Comparison of ENCODE assay signal across 10 cellular contexts in genomic region chr22:26642465-26643367, GRCh38. TPM values are rescaled to one million over a fixed set of nuclear protein-coding genes. Genes with fewer than 3 reads are reported as not detected.
DNase-seq lines count a peak whose midpoint lies in the region; ATAC-seq and TF ChIP-seq lines count a peak whose summit lies in the region.
"Had no signal": no experiment of that assay in that cellular context is flagged by ENCODE, and none has a peak within 500 bp of the region (broad histone marks: within the 10 kb centered on the region; RNA-seq: fewer than 3 reads in every experiment).

No MANE protein-coding gene starts in this region.

- POLR2A ChIA-PET in activated CD8-positive, alpha-beta T cell treated with anti-CD3 and anti-CD28 coated beads, Interleukin-2, amount 10 ng/mL, durations not matched to agents 7 days and 5 days (lab: Charles Lee): interaction anchor here (0.6 to 2.3 kb wide), 5 partner anchors 23 to 530 kb away, joined by 4 to 8 read pairs (median 4); partner anchors contain the start of genes HPS4 and SRRD
- POLR2A ChIA-PET in SK-N-SH (lab: Yijun Ruan, JAX): interaction anchor here (0.6 kb wide), 1 partner anchor 63 kb away, joined by 3 read pairs; no protein-coding TSS in a partner anchor

- peak; percentile 84 for ATAC-seq in activated CD8-positive, alpha-beta T cell treated with anti-CD3 and anti-CD28 coated beads, Interleukin-2, amount 10 ng/mL, durations not matched to agents 7 days and 5 days
- no peak for ATAC-seq in GM18868 (IDR thresholded peaks at IDR 0.05; ENCODE audit: unreplicated experiment)
- ATAC-seq: A549 had no signal

- H3K4me3 ChIP-seq in left ventricle myocardium inferior: no peak overlapping the region
- no peak overlapping the region for H3K4me3 ChIP-seq in SK-N-SH (ENCODE audit: low read depth in 2 of 2, low read length in 1 of 2)
- H3K4me3 ChIP-seq: A549 had no signal

- H3K79me2 ChIP-seq in SK-N-SH (ENCODE audit: insufficient read depth): no peaks in the 10 kb centered on the region

- no peak overlapping the region for H3K9ac ChIP-seq in SK-N-SH

- H3K4me3 Mint-ChIP-seq in activated CD8-positive, alpha-beta T cell treated with anti-CD3 and anti-CD28 coated beads, Interleukin-2, amount 10 ng/mL, durations not matched to agents 7 days and 5 days: peak overlapping the region; percentile 63

- H3K9me3 ChIP-seq in left ventricle myocardium inferior (replicated peaks): no peaks in the 10 kb centered on the region
- no peaks in the 10 kb centered on the region for H3K9me3 ChIP-seq in SK-N-SH
- H3K9me3 ChIP-seq: A549 had no signal

- H4K20me1 ChIP-seq in SK-N-SH (ENCODE audit: insufficient read depth): no peaks in the 10 kb centered on the region

- DNase-seq in NCI-H2081 (lab: John Stamatoyannopoulos, UW) (peak; percentile 17 to 66), NCI-H2081 treated with DMSO at 0.1 percent for 48 hours (lab: John Stamatoyannopoulos, UW) (no peak), left ventricle myocardium inferior (peak; percentile 32), HPDE6-E6E7 (ENCODE audit: extremely low spot score) (no peak), SK-N-SH (no peak)
- DNase-seq in activated CD8-positive, alpha-beta T cell treated with anti-CD3 and anti-CD28 coated beads, Interleukin-2, amount 10 ng/mL, durations not matched to agents 7 days and 5 days: peak; percentile 86
- DNase-seq in stimulated activated CD8-positive, alpha-beta memory T cell treated with anti-CD3 and anti-CD28 coated beads, Interleukin-15, amount 100 ng/mL, for 24 hours (ENCODE audit: low read depth): peak; percentile 50

- peaks cover 25% of the 10 kb centered on the region for H3K4me1 ChIP-seq in left ventricle myocardium inferior
- peaks cover 10 to 25% of the 10 kb centered on the region in 2 experiments; a peak in 3 of 4 replicates for H3K4me1 ChIP-seq in SK-N-SH (ENCODE audit: control insufficient read depth in 1 of 2, insufficient read depth in 2 of 2, low read depth in 1 of 2, low read length in 1 of 2)

- peaks cover 74% of the 10 kb centered on the region for H3K4me1 Mint-ChIP-seq in activated CD8-positive, alpha-beta T cell treated with anti-CD3 and anti-CD28 coated beads, Interleukin-2, amount 10 ng/mL, durations not matched to agents 7 days and 5 days (ENCODE audit: low read depth)

- no peak for TF ChIP-seq EP300 in SK-N-SH (IDR thresholded peaks at IDR 0.05; ENCODE audit: borderline replicate concordance in 1 of 2, low read depth in 1 of 2, low read length in 1 of 2)

- no peaks in the 10 kb centered on the region for H3K9me2 ChIP-seq in SK-N-SH

- intact Hi-C loops in left ventricle myocardium inferior (cut with micrococcal nuclease): no loop called here

- H3K27me3 Mint-ChIP-seq in activated CD8-positive, alpha-beta T cell treated with anti-CD3 and anti-CD28 coated beads, Interleukin-2, amount 10 ng/mL, durations not matched to agents 7 days and 5 days (ENCODE audit: low read depth): no peaks in the 10 kb centered on the region

- H3K36me3 ChIP-seq in left ventricle myocardium inferior: no peaks in the 10 kb centered on the region
- no peaks in the 10 kb centered on the region for H3K36me3 ChIP-seq in SK-N-SH (replicated peaks in 1 of 2; ENCODE audit: control insufficient read depth in 1 of 2, insufficient read depth in 2 of 2, low read length in 1 of 2)

- TF ChIP-seq CTCF in left ventricle myocardium inferior (IDR thresholded peaks at IDR 0.05; ENCODE audit: borderline replicate concordance) (peak; percentile 30), SK-N-SH (IDR thresholded peaks at IDR 0.05) (no peak)

- H3F3A ChIP-seq in SK-N-SH (replicated peaks; ENCODE audit: insufficient read depth): no peaks in the 10 kb centered on the region

- H2AFZ ChIP-seq in SK-N-SH (ENCODE audit: low read depth): no peak overlapping the region

- CTCF ChIA-PET in activated CD8-positive, alpha-beta T cell treated with anti-CD3 and anti-CD28 coated beads, Interleukin-2, amount 10 ng/mL, durations not matched to agents 7 days and 5 days (lab: Charles Lee): interaction anchor here (0.7 to 1.7 kb wide), 12 partner anchors 9 to 278 kb away, joined by 3 to 6 read pairs (median 4); partner anchors contain the start of gene TFIP11
- CTCF ChIA-PET in SK-N-SH (lab: Yijun Ruan, JAX): interaction anchor here (0.8 to 1.8 kb wide), 4 partner anchors 30 to 278 kb away, joined by 3 to 5 read pairs (median 4); partner anchors contain the start of gene TPST2

- H3K27ac ChIP-seq in left ventricle myocardium inferior (replicated peaks) (peak overlapping the region; percentile 79), SK-N-SH (ENCODE audit: low read depth in 2 of 2, low read length in 1 of 2) (no peak overlapping the region)
- H3K27ac ChIP-seq: A549 had no signal

- H3K9me3 Mint-ChIP-seq in activated CD8-positive, alpha-beta T cell treated with anti-CD3 and anti-CD28 coated beads, Interleukin-2, amount 10 ng/mL, durations not matched to agents 7 days and 5 days (ENCODE audit: insufficient read depth): no peaks in the 10 kb centered on the region

- H3K27me3 ChIP-seq in left ventricle myocardium inferior (ENCODE audit: low read depth) (peaks cover 42% of the 10 kb centered on the region), SK-N-SH (ENCODE audit: insufficient read depth) (peaks cover 5% of the 10 kb centered on the region; the same call in 1 of the 2 replicates)

- TF ChIP-seq RAD21 in SK-N-SH (IDR thresholded peaks at IDR 0.05; ENCODE audit: low read length): no peak

- WGBS in SK-N-SH (ENCODE audit: low lambda C conversion rate): 85% methylated on average over 8 of the region's 8 CpGs

- H3K27ac Mint-ChIP-seq in activated CD8-positive, alpha-beta T cell treated with anti-CD3 and anti-CD28 coated beads, Interleukin-2, amount 10 ng/mL, durations not matched to agents 7 days and 5 days: peak overlapping the region; percentile 95

- peaks cover 3% of the 10 kb centered on the region for H3K36me3 Mint-ChIP-seq in activated CD8-positive, alpha-beta T cell treated with anti-CD3 and anti-CD28 coated beads, Interleukin-2, amount 10 ng/mL, durations not matched to agents 7 days and 5 days (ENCODE audit: low read depth)

- H3K4me2 ChIP-seq in SK-N-SH: no peak overlapping the region
- H3K4me2 ChIP-seq: A549 had no signal

TF ChIP-seq in SK-N-SH, 30 proteins besides CTCF, POLR2A, EP300 and RAD21:
- TF ChIP-seq MEF2A (IDR thresholded peaks at IDR 0.05; ENCODE audit: borderline replicate concordance, low read depth) (no peak), SIN3A (IDR thresholded peaks at IDR 0.05; ENCODE audit: borderline replicate concordance, low read depth, low read length) (no peak), GATA2 (CRISPR knock-in tag; IDR thresholded peaks at IDR 0.05) (no peak), IRF3 (IDR thresholded peaks at IDR 0.05; ENCODE audit: low read depth, low read length) (no peak), SMC3 (IDR thresholded peaks at IDR 0.05; ENCODE audit: low read depth, low read length) (no peak)

RNA-seq across cellular contexts. Expression of gene MIAT, which starts 14.7 kb away (rescaled TPM):
- total RNA-seq in activated CD8-positive, alpha-beta T cell treated with anti-CD3 and anti-CD28 coated beads, Interleukin-2, amount 10 ng/mL, durations not matched to agents 7 days and 5 days: 10 to 100 TPM; 23.6 to 26.3 TPM
- 0.66 TPM for total RNA-seq in left ventricle myocardium inferior
- polyA plus RNA-seq in SK-N-SH (2012; rRNA removed): 5.4 and 10.4 TPM in 2 replicates
- 0.62 and 1.1 TPM in 2 replicates for polyA plus RNA-seq in SK-N-SH (2012; cell fraction: cytosol; rRNA removed)
- 44.1 and 55.9 TPM in 2 replicates for polyA plus RNA-seq in SK-N-SH (2012; cell fraction: nucleus; rRNA removed)

RNA-seq across cellular contexts. Expression of gene CRYBA4, which starts 21.0 kb away (rescaled TPM):
- total RNA-seq in activated CD8-positive, alpha-beta T cell treated with anti-CD3 and anti-CD28 coated beads, Interleukin-2, amount 10 ng/mL, durations not matched to agents 7 days and 5 days: not detected
- total RNA-seq in left ventricle myocardium inferior: not detected
- polyA plus RNA-seq in SK-N-SH (2012; rRNA removed): not detected in 2 replicates
- not detected in 2 replicates for polyA plus RNA-seq in SK-N-SH (2012; cell fraction: cytosol; rRNA removed)
- not detected in 2 replicates for polyA plus RNA-seq in SK-N-SH (2012; cell fraction: nucleus; rRNA removed)
- total RNA-seq: subcutaneous adipose tissue had no signal
- polyA plus RNA-seq: A549 had no signal

RNA-seq across cellular contexts. Expression of gene CRYBB1, which starts 24.9 kb away (rescaled TPM):
- not detected for total RNA-seq in activated CD8-positive, alpha-beta T cell treated with anti-CD3 and anti-CD28 coated beads, Interleukin-2, amount 10 ng/mL, durations not matched to agents 7 days and 5 days
- total RNA-seq in left ventricle myocardium inferior: 0.66 TPM
- polyA plus RNA-seq in SK-N-SH (2012; rRNA removed): 0.05 TPM in 1 of 2 replicates, not detected in the other
- 0.07 and 0.09 TPM in 2 replicates for polyA plus RNA-seq in SK-N-SH (2012; cell fraction: cytosol; rRNA removed)
- not detected in 2 replicates for polyA plus RNA-seq in SK-N-SH (2012; cell fraction: nucleus; rRNA removed)
- polyA plus RNA-seq: A549 had no signal

RNA-seq across cellular contexts. Expression of gene TPST2, which starts 52.8 kb away (rescaled TPM):
- 10 to 100 TPM; 62.8 to 68.9 TPM for total RNA-seq in activated CD8-positive, alpha-beta T cell treated with anti-CD3 and anti-CD28 coated beads, Interleukin-2, amount 10 ng/mL, durations not matched to agents 7 days and 5 days
- 28.5 TPM for total RNA-seq in left ventricle myocardium inferior
- 52.3 and 58.4 TPM in 2 replicates for polyA plus RNA-seq in SK-N-SH (2012; rRNA removed)
- polyA plus RNA-seq in SK-N-SH (2012; cell fraction: cytosol; rRNA removed): 28.8 and 44.9 TPM in 2 replicates
- 45.7 and 64.7 TPM in 2 replicates for polyA plus RNA-seq in SK-N-SH (2012; cell fraction: nucleus; rRNA removed)

Comparison
In these comparisons a context has a peak if more than half of its experiments do, and no peak if none do; other contexts are left out.
1. DNase-seq: peak in NCI-H2081 (2 of 2), activated CD8-positive, alpha-beta T cell treated with anti-CD3 and anti-CD28 coated beads, Interleukin-2, amount 10 ng/mL, durations not matched to agents 7 days and 5 days (single experiment), left ventricle myocardium inferior (single experiment) and stimulated activated CD8-positive, alpha-beta memory T cell treated with anti-CD3 and anti-CD28 coated beads, Interleukin-15, amount 100 ng/mL, for 24 hours (single experiment); none in NCI-H2081 treated with DMSO at 0.1 percent for 48 hours (single experiment), HPDE6-E6E7 (single experiment) and SK-N-SH (single experiment).
2. RNA of gene MIAT, which starts 14.7 kb away (total RNA-seq): 23.6 to 26.3 TPM in activated CD8-positive, alpha-beta T cell treated with anti-CD3 and anti-CD28 coated beads, Interleukin-2, amount 10 ng/mL, durations not matched to agents 7 days and 5 days; 0.66 TPM in left ventricle myocardium inferior (single experiment); every median in the first group is over 10 times any median in the second.